18 cellular contexts compared by ENCODE assay signal in the genomic region with DNA sequence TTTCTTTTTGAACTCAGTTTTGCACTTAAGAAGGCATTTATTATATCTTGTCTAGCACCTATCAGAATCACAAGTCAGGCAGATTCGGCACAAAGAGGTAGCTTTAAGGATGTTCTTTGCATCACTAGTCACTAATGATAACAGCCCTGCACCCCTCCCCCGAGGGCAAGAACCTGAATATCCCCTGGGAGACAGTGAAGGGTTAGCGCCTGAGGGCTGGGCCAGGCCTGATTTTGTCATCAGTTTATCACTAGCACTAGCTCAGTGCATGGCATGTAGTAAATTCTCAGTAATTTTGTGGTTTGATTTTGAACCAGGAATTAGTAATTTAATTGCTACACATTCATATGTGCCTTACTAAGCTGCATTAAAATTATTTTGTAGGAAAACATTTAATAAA.
"Had no signal": no experiment of that assay in that cellular context is flagged by ENCODE, and none has a peak within 500 bp of the region (broad histone marks: within the 10 kb centered on the region; RNA-seq: fewer than 3 reads in every experiment).

No MANE protein-coding gene starts in this region.

- H3K36me3 ChIP-seq: ovary, suprapubic skin, thyroid gland, upper lobe of right lung had no signal

- H3K4me3 ChIP-seq: hepatocyte, mucosa of descending colon, ovary, suprapubic skin, thyroid gland, upper lobe of right lung had no signal

- DNase-seq: effector memory CD8-positive, alpha-beta T cell; foreskin melanocyte; left colon; left ventricle myocardium superior; mucosa of descending colon; naive thymus-derived CD8-positive, alpha-beta T cell; ovary; right cardiac atrium; small intestine; stimulated activated CD4-positive, alpha-beta T cell treated with anti-CD3 and anti-CD28 coated beads, Interleukin-12 subunit alpha, Interleukin-12 subunit beta, amount 100 ng/mL, for 4 hours; stimulated activated CD4-positive, alpha-beta T cell treated with anti-CD3 and anti-CD28 coated beads, Interleukin-2, amount 100 ng/mL, for 48 hours; stimulated activated naive CD8-positive, alpha-beta T cell treated with anti-CD3 and anti-CD28 coated beads, Interleukin-15, Interleukin-2, amounts not matched to agents 100 U/mL and 50 U/mL, for 24 hours; thyroid gland; upper lobe of right lung had no signal

- H3K27ac Mint-ChIP-seq: dendritic cell treated with granulocyte-macrophage colony-stimulating factor and Interleukin-4, amounts not matched to agents 40 ng/mL and 50 ng/mL, for 4 days; naive thymus-derived CD8-positive, alpha-beta T cell; stimulated activated effector memory CD8-positive, alpha-beta T cell treated with anti-CD3 and anti-CD28 coated beads, Interleukin-12 subunit alpha, Interleukin-12 subunit beta, amount 100 ng/mL, for 72 hours had no signal

- H3K4me3 Mint-ChIP-seq: dendritic cell treated with granulocyte-macrophage colony-stimulating factor and Interleukin-4, amounts not matched to agents 40 ng/mL and 50 ng/mL, for 4 days; effector memory CD8-positive, alpha-beta T cell; naive thymus-derived CD8-positive, alpha-beta T cell; stimulated activated effector memory CD8-positive, alpha-beta T cell treated with anti-CD3 and anti-CD28 coated beads, Interleukin-12 subunit alpha, Interleukin-12 subunit beta, amount 100 ng/mL, for 72 hours had no signal

- H3K27me3 Mint-ChIP-seq: naive thymus-derived CD8-positive, alpha-beta T cell had no signal

- H3K9me3 ChIP-seq: mucosa of descending colon, ovary, thyroid gland, upper lobe of right lung had no signal

- ATAC-seq: effector memory CD8-positive, alpha-beta T cell; left colon; left ventricle myocardium superior; mucosa of descending colon; naive thymus-derived CD8-positive, alpha-beta T cell; right cardiac atrium; stimulated activated effector memory CD8-positive, alpha-beta T cell treated with anti-CD3 and anti-CD28 coated beads, Interleukin-12 subunit alpha, Interleukin-12 subunit beta, amount 100 ng/mL, for 72 hours; stimulated activated naive CD8-positive, alpha-beta T cell treated with anti-CD3 and anti-CD28 coated beads, Interleukin-15, Interleukin-2, amounts not matched to agents 100 U/mL and 50 U/mL, for 24 hours; upper lobe of right lung had no signal

- H3K27ac ChIP-seq: hepatocyte, ovary, suprapubic skin, thyroid gland, upper lobe of right lung had no signal

- H3K27me3 ChIP-seq: hepatocyte, ovary, suprapubic skin, thyroid gland, upper lobe of right lung had no signal

- H3K4me1 Mint-ChIP-seq: stimulated activated effector memory CD8-positive, alpha-beta T cell treated with anti-CD3 and anti-CD28 coated beads, Interleukin-12 subunit alpha, Interleukin-12 subunit beta, amount 100 ng/mL, for 72 hours had no signal
